1 cellular context compared by ENCODE assay signal in the genomic region with DNA sequence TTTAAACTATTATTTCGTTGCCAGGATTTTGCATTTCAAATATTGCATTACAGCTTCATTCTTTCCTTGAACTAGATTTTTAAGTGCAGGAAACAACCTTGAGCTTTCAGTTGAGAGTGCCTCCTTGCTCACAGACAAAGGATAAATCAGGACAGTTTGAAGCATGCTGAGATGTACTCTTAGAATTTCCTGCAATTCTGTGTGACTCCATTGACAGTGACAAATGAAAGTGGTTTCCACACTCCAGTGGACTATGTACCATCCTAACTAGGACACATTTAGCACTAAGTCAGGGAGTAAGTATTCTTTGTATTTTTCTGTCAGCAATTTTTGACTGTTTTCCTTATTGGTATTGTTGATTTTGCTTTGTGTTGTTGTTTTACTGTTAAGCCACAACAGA.
TF ChIP-seq lines count a peak whose summit lies in the region.

No MANE protein-coding gene starts in this region.

TF ChIP-seq in A549, 52 proteins besides CTCF, POLR2A, EP300 and RAD21 (continued from another document):
- TF ChIP-seq, protein P1, sequence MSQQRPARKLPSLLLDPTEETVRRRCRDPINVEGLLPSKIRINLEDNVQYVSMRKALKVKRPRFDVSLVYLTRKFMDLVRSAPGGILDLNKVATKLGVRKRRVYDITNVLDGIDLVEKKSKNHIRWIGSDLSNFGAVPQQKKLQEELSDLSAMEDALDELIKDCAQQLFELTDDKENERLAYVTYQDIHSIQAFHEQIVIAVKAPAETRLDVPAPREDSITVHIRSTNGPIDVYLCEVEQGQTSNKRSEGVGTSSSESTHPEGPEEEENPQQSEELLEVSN (IDR thresholded peaks at IDR 0.05; ENCODE audit: borderline replicate concordance, low read depth), result no peak
- TF ChIP-seq JUN (IDR thresholded peaks at IDR 0.05) (no peak), JUNB (IDR thresholded peaks at IDR 0.05) (no peak), HOXA7 (CRISPR knock-in tag; IDR thresholded peaks at IDR 0.05) (no peak), MAZ (IDR thresholded peaks at IDR 0.05; ENCODE audit: borderline replicate concordance, low read depth, low read length) (no peak), SMC3 (IDR thresholded peaks at IDR 0.05) (no peak), RCOR1 (IDR thresholded peaks at IDR 0.05; ENCODE audit: low read depth, low read length) (no peak)
- TF ChIP-seq, protein P2, sequence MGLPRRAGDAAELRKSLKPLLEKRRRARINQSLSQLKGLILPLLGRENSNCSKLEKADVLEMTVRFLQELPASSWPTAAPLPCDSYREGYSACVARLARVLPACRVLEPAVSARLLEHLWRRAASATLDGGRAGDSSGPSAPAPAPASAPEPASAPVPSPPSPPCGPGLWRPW (IDR thresholded peaks at IDR 0.05), result no peak
